In the genomic region with DNA sequence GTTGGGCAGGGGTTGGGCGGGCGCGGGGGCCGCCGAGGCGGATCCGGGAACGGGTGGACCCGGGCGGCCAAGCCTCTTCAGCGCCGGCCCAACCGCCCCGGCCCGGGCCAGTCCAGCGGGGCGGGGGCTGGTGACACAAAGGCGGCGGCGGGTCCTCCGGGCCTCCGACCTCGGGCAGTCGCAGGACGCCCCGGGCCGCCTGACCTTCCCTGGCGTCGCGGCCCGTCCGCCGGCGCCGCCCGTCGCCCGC, we compare ENCODE assay signal across 8 cellular contexts. TPM values are rescaled to one million over a fixed set of nuclear protein-coding genes. Genes with fewer than 3 reads are reported as not detected.
A peak's percentile ranks its signal among the peaks of the same experiment; 100 is the strongest.
DNase-seq lines count a peak whose midpoint lies in the region; ATAC-seq and TF ChIP-seq lines count a peak whose summit lies in the region.

No MANE protein-coding gene starts in this region.

- H3K27ac ChIP-seq in Panc1 (ENCODE audit: low read length) = no peak overlapping the region
- peak overlapping the region; percentile 93 for H3K27ac ChIP-seq in smooth muscle cell (ENCODE audit: low read depth)

- H3K36me3 ChIP-seq in Panc1 (ENCODE audit: control insufficient read depth, insufficient read depth, low read length) (no peaks in the 10 kb centered on the region; the same call in 1 of the 2 replicates), smooth muscle cell (ENCODE audit: low read depth) (no peaks in the 10 kb centered on the region)

- H3K4me2 ChIP-seq in smooth muscle cell = peak overlapping the region; percentile 89

- H3K4me1 ChIP-seq in Panc1 (ENCODE audit: control insufficient read depth, insufficient read depth, low read length) (peaks cover 9% of the 10 kb centered on the region), smooth muscle cell (ENCODE audit: low read depth) (peaks cover 7% of the 10 kb centered on the region)

- ATAC-seq in GM18517 (IDR thresholded peaks at IDR 0.05; ENCODE audit: unreplicated experiment) = peak; percentile 11
- ATAC-seq in Panc1 = no peak; the same call in 1 of the 2 replicates
- ATAC-seq in HG03159 (IDR thresholded peaks at IDR 0.05; ENCODE audit: unreplicated experiment) = no peak
- ATAC-seq in GM19395 (IDR thresholded peaks at IDR 0.05; ENCODE audit: unreplicated experiment) = no peak

- POLR2A ChIA-PET in Panc1 (lab: Charles Lee) = no interaction called here

- DNase-seq in Panc1 (ENCODE audit: low read depth, low spot score) = no peak
- no peak for DNase-seq in foreskin fibroblast
- no peak for DNase-seq in smooth muscle cell (lab: John Stamatoyannopoulos, UW; ENCODE audit: unreplicated experiment)
- DNase-seq in GM03348 (ENCODE audit: low spot score) = no peak
- DNase-seq in activated T-cell treated with anti-CD3 and anti-CD28 coated beads, Interleukin-2, amount 50 U/mL, for 1 hour = no peak

- CTCF ChIA-PET in Panc1 (lab: Charles Lee) = no interaction called here

- H3K79me2 ChIP-seq in smooth muscle cell (ENCODE audit: low read depth) = peaks cover 38% of the 10 kb centered on the region

- no peaks in the 10 kb centered on the region for H3F3A ChIP-seq in smooth muscle cell (ENCODE audit: low read depth)

- intact Hi-C loops in Panc1 (cut with micrococcal nuclease; ENCODE audit: unreplicated experiment) = no loop called here

- peak overlapping the region; percentile 100 for H3K9ac ChIP-seq in smooth muscle cell (ENCODE audit: low read depth)

- H2AFZ ChIP-seq in smooth muscle cell (ENCODE audit: low read depth) = no peak overlapping the region

- no peak for TF ChIP-seq CTCF in Panc1 (IDR thresholded peaks at IDR 0.05)
- TF ChIP-seq CTCF in foreskin fibroblast (IDR thresholded peaks at IDR 0.05; ENCODE audit: low read depth, low read length) = no peak
- no peak for TF ChIP-seq CTCF in smooth muscle cell (IDR thresholded peaks at IDR 0.05; ENCODE audit: borderline replicate concordance, insufficient read depth, poor library complexity, severe bottlenecking)

- H3K9me3 ChIP-seq in Panc1 (ENCODE audit: control insufficient read depth, insufficient read depth, low read depth, low read length) (no peaks in the 10 kb centered on the region), smooth muscle cell (replicated peaks; ENCODE audit: low read depth) (no peaks in the 10 kb centered on the region)

- H4K20me1 ChIP-seq in smooth muscle cell (ENCODE audit: low read depth) = peaks cover 22% of the 10 kb centered on the region

- no peaks in the 10 kb centered on the region for H3K27me3 ChIP-seq in Panc1 (ENCODE audit: control insufficient read depth, insufficient read depth, low read length)
- H3K27me3 ChIP-seq in smooth muscle cell (ENCODE audit: low read depth) = no peaks in the 10 kb centered on the region

- in situ Hi-C loops in Panc1 (cut with HindIII; ENCODE audit: low pct_unique_long_range_greater_than_20kb, low sequenced_read_pairs) = no loop called here

- no TSS peak for BruUV-seq in Panc1 (replicated peaks; lab: Mats Ljungman, UMichigan)

- WGBS in smooth muscle cell (ENCODE audit: low lambda C conversion rate) = 0% methylated on average over 17 of the region's 38 CpGs

- H3K4me3 ChIP-seq in Panc1 (ENCODE audit: low read depth in 2 of 2, low read length in 2 of 2) (peak overlapping the region; percentile 69 to 82), foreskin fibroblast (ENCODE audit: low read depth in 1 of 2, low read length in 2 of 2) (peak overlapping the region; percentile 49 to 62), smooth muscle cell (peak overlapping the region; percentile 95)

RNA-seq across cellular contexts. Expression of a gene that starts 54.2 kb away (rescaled TPM):
- total RNA-seq in Panc1 (2021; ENCODE audit: unreplicated experiment) (43.6 TPM), smooth muscle cell (25.7 and 28.9 TPM in 2 replicates)
- 17.4 TPM for polyA plus RNA-seq in Panc1 (2012; ENCODE audit: insufficient read length)
- 11.9 and 13.1 TPM in 2 replicates for polyA plus RNA-seq in smooth muscle cell
